In the genomic region with DNA sequence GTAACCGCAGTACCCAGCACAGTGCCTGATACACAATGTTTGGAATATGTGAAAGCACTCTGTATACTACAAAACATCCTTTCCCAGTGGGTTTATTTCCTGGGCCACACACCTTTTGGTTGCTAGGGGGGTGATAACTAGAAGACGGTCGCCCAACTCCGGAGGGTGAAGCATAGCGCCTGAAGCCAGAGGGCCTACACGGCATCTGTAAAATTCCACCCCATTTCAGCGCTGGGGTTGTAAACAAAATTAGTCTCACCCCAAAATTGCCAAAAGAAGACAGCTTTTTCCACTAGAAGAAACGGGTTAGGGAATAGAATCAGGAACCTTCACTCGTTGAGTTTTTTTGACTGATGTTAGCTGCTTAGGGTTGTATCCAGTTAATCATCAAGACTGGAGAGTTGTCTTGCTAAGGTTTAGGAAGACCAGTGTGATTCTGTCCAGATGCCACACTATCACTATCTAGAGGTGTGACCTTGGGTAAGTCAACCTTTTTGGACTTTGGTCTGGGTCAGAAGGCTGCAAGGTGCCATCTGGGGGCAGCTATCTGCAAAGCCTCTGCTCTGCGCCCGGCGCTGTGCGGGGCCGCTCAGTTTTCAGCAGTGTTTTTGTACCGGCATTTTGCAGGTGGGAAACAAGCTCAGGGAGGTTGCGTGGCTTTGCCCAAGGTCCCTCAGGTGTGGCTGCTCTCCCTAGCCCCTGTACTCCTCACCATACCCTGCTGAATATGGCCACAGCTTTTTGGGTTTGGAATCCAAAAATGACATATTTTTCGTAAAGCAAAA, we compare ENCODE assay signal across 8 cellular contexts. TPM values are rescaled to one million over a fixed set of nuclear protein-coding genes. Genes with fewer than 3 reads are reported as not detected.
DNase-seq lines count a peak whose midpoint lies in the region; ATAC-seq, FAIRE-seq and TF ChIP-seq lines count a peak whose summit lies in the region.

No MANE protein-coding gene starts in this region.

- H3K27me3 ChIP-seq in ACC112 (ENCODE audit: insufficient read depth, low read length): no peaks in the 10 kb centered on the region
- no peaks in the 10 kb centered on the region for H3K27me3 ChIP-seq in KMS-11 (ENCODE audit: insufficient read depth, low read depth)
- no peaks in the 10 kb centered on the region for H3K27me3 ChIP-seq in naive thymus-derived CD4-positive, alpha-beta T cell (ENCODE audit: control insufficient read depth in 2 of 2, insufficient read depth in 2 of 2, low read length in 2 of 2)

- intact Hi-C loops in naive thymus-derived CD4-positive, alpha-beta T cell (cut with micrococcal nuclease): loop anchor here in 1 of 2 donors (1.0 kb wide), 1 partner anchor 195 kb away; no protein-coding TSS in a partner anchor
- intact Hi-C loops in head of caudate nucleus (cut with DNase I): no loop called here

- no peak overlapping the region; the same call in 1 of the 2 replicates for H3K9ac ChIP-seq in KMS-11

- H2AFZ ChIP-seq in ACC112 (ENCODE audit: low read length, unreplicated experiment): no peak overlapping the region
- H2AFZ ChIP-seq in KMS-11 (ENCODE audit: low read depth): peak overlapping the region; percentile 62; the same call in 1 of the 2 replicates

- peak overlapping the region; percentile 97 for H3K4me3 ChIP-seq in ACC112 (ENCODE audit: low read depth, low read length)
- no peak overlapping the region for H3K4me3 ChIP-seq in KMS-11 (IDR thresholded peaks at IDR 0.05; ENCODE audit: insufficient read depth, low read depth, low read length)
- peak overlapping the region; percentile 81 for H3K4me3 ChIP-seq in choroid plexus epithelial cell (ENCODE audit: low read depth, low read length)
- H3K4me3 ChIP-seq in naive thymus-derived CD4-positive, alpha-beta T cell (ENCODE audit: low read length): peak overlapping the region; percentile 61

- ATAC-seq in naive thymus-derived CD4-positive, alpha-beta T cell: no peak
- no peak for ATAC-seq in HG03095 (IDR thresholded peaks at IDR 0.05; ENCODE audit: unreplicated experiment)

- no peaks in the 10 kb centered on the region for H3K36me3 Mint-ChIP-seq in naive thymus-derived CD4-positive, alpha-beta T cell

- POLR2A ChIA-PET in naive thymus-derived CD4-positive, alpha-beta T cell (lab: Charles Lee): interaction anchor here (0.7 to 5.6 kb wide), 6 partner anchors 12 to 191 kb away, joined by 3 to 40 read pairs (median 3); a partner anchor contains a TSS

- TF ChIP-seq CTCF in KMS-11 (conservative IDR thresholded peaks at IDR 0.05; ENCODE audit: low read depth, low read length): no peak
- no peak for TF ChIP-seq CTCF in choroid plexus epithelial cell (conservative IDR thresholded peaks at IDR 0.05; ENCODE audit: low read depth, low read length)

- peak overlapping the region; percentile 91 to 99 (median 95) for H3K27ac Mint-ChIP-seq in naive thymus-derived CD4-positive, alpha-beta T cell

- H3K27me3 Mint-ChIP-seq in naive thymus-derived CD4-positive, alpha-beta T cell: peaks cover 0 to 4% (median 0%) of the 10 kb centered on the region in 5 donors

- no peaks in the 10 kb centered on the region for H3K9me3 ChIP-seq in naive thymus-derived CD4-positive, alpha-beta T cell (ENCODE audit: control insufficient read depth in 2 of 3, low read length in 3 of 3)

- DNase-seq in choroid plexus epithelial cell (ENCODE audit: low read depth): no peak
- no peak for DNase-seq in naive thymus-derived CD4-positive, alpha-beta T cell
- no peak for DNase-seq in head of caudate nucleus
- no peak for DNase-seq in GM12891 (ENCODE audit: insufficient read length, low spot score)
- DNase-seq in stimulated activated CD8-positive, alpha-beta memory T cell treated with anti-CD3 and anti-CD28 coated beads, Interleukin-4, amount 100 ng/mL, for 48 hours: no peak

- H3K9me3 Mint-ChIP-seq in naive thymus-derived CD4-positive, alpha-beta T cell: peaks cover 0 to 12% (median 0%) of the 10 kb centered on the region in 11 donors

- H3K79me2 ChIP-seq in ACC112 (ENCODE audit: control insufficient read depth, insufficient read depth, low read length, unreplicated experiment) (peaks cover 15% of the 10 kb centered on the region), KMS-11 (ENCODE audit: insufficient read depth, low read depth) (peaks cover 6% of the 10 kb centered on the region; the same call in 1 of the 2 replicates)

- TF ChIP-seq POLR2A in GM12891 (IDR thresholded peaks at IDR 0.05; ENCODE audit: low read depth, low read length): no peak

- H3K4me2 ChIP-seq in KMS-11: peak overlapping the region; percentile 88

- H3K4me3 Mint-ChIP-seq in naive thymus-derived CD4-positive, alpha-beta T cell: peak overlapping the region; percentile 86 to 99 (median 90)

- no peak for FAIRE-seq in GM12891 (lab: Jason Lieb, UNC)

- H3K27ac ChIP-seq in ACC112 (ENCODE audit: low read depth, low read length) (peak overlapping the region; percentile 66; the same call in 1 of the 2 replicates), KMS-11 (no peak overlapping the region; the same call in 1 of the 2 replicates)
- H3K27ac ChIP-seq in naive thymus-derived CD4-positive, alpha-beta T cell (ENCODE audit: low read depth, low read length): peak overlapping the region; percentile 87

- H3K36me3 ChIP-seq in ACC112 (ENCODE audit: insufficient read depth, low read length) (no peaks in the 10 kb centered on the region), KMS-11 (ENCODE audit: insufficient read depth) (no peaks in the 10 kb centered on the region)
- H3K36me3 ChIP-seq in naive thymus-derived CD4-positive, alpha-beta T cell (ENCODE audit: control insufficient read depth in 2 of 3, insufficient read depth in 3 of 3, low read length in 3 of 3): peaks cover 0 to 7% (median 3%) of the 10 kb centered on the region in 3 experiments

- CTCF ChIA-PET in naive thymus-derived CD4-positive, alpha-beta T cell (lab: Charles Lee): interaction anchor here (0.5 to 2.0 kb wide), 4 partner anchors 16 to 1076 kb away, joined by 4 to 5 read pairs (median 5); a partner anchor contains a TSS

- peaks cover 21 to 69% (median 48%) of the 10 kb centered on the region in 7 donors for H3K4me1 Mint-ChIP-seq in naive thymus-derived CD4-positive, alpha-beta T cell

- no peaks in the 10 kb centered on the region for H4K20me1 ChIP-seq in KMS-11 (ENCODE audit: insufficient read depth)

- peaks cover 25% of the 10 kb centered on the region for H3K4me1 ChIP-seq in ACC112 (ENCODE audit: control insufficient read depth, insufficient read depth, low read length, unreplicated experiment)
- peaks cover 35% of the 10 kb centered on the region for H3K4me1 ChIP-seq in KMS-11 (ENCODE audit: low read depth, poor library complexity, severe bottlenecking)
- H3K4me1 ChIP-seq in naive thymus-derived CD4-positive, alpha-beta T cell (ENCODE audit: control insufficient read depth in 2 of 2, insufficient read depth in 2 of 2, low read length in 2 of 2): peaks cover 37% of the 10 kb centered on the region in 2 donors

TF ChIP-seq in GM12891, 5 proteins besides CTCF, POLR2A, EP300 and RAD21:
- TF ChIP-seq SPI1 (IDR thresholded peaks at IDR 0.05; ENCODE audit: low read depth, low read length) (no peak), TAF1 (IDR thresholded peaks at IDR 0.05; ENCODE audit: low read depth, low read length) (no peak), PAX5 (IDR thresholded peaks at IDR 0.05; ENCODE audit: insufficient read depth, low read length, severe bottlenecking) (no peak), POLR2AphosphoS5 (IDR thresholded peaks at IDR 0.05; ENCODE audit: low read depth, low read length) (no peak), POU2F2 (IDR thresholded peaks at IDR 0.05; ENCODE audit: low read depth, low read length) (no peak)

RNA-seq across cellular contexts. Expression of a gene that starts 1.3 kb away (rescaled TPM):
- total RNA-seq in naive thymus-derived CD4-positive, alpha-beta T cell: 10 to 100 TPM; 15.2 to 24.9 (median 22.4) TPM
- 10 to 100 TPM in 1 of 2 donors, 1 to 10 TPM in 1; 5.9 to 10.1 TPM for polyA plus RNA-seq in naive thymus-derived CD4-positive, alpha-beta T cell
- polyA plus RNA-seq in GM12891 (2012; ENCODE audit: low read depth, missing spikeins): 9.7 TPM

RNA-seq across cellular contexts. Expression of a gene that starts 15.9 kb away (rescaled TPM):
- total RNA-seq in naive thymus-derived CD4-positive, alpha-beta T cell: 1 to 10 TPM; 1.3 to 3.5 (median 1.9) TPM
- 1 to 10 TPM; 1.6 to 1.9 TPM for polyA plus RNA-seq in naive thymus-derived CD4-positive, alpha-beta T cell
- 1.1 TPM for polyA plus RNA-seq in GM12891 (2012; ENCODE audit: low read depth, missing spikeins)

RNA-seq across cellular contexts. Expression of a gene that starts 41.8 kb away (rescaled TPM):
- 10 to 100 TPM; 16.8 to 34.4 (median 31.8) TPM for total RNA-seq in naive thymus-derived CD4-positive, alpha-beta T cell
- 10 to 100 TPM; 43.7 to 57.2 TPM for polyA plus RNA-seq in naive thymus-derived CD4-positive, alpha-beta T cell
- 42.5 TPM for polyA plus RNA-seq in GM12891 (2012; ENCODE audit: low read depth, missing spikeins)

RNA-seq across cellular contexts. Expression of a gene that starts 41.9 kb away (rescaled TPM):
- 10 to 100 TPM in 3 of 5 experiments, 1 to 10 TPM in 2; 8.7 to 12.9 (median 11.4) TPM for total RNA-seq in naive thymus-derived CD4-positive, alpha-beta T cell
- polyA plus RNA-seq in naive thymus-derived CD4-positive, alpha-beta T cell: 1 to 10 TPM; 5.2 to 6.7 TPM
- polyA plus RNA-seq in GM12891 (2012; ENCODE audit: low read depth, missing spikeins): 1.9 TPM
